In genomic region chr6:52523363-52524207, GRCh38 we compare ENCODE assay signal across 16 cellular contexts. TPM values are rescaled to one million over a fixed set of nuclear protein-coding genes. Genes with fewer than 3 reads are reported as not detected.
DNase-seq lines count a peak whose midpoint lies in the region; FAIRE-seq and TF ChIP-seq lines count a peak whose summit lies in the region.
"Had no signal": no experiment of that assay in that cellular context is flagged by ENCODE, and none has a peak within 500 bp of the region (broad histone marks: within the 10 kb centered on the region; RNA-seq: fewer than 3 reads in every experiment).

No MANE protein-coding gene starts in this region.

- H4K8ac ChIP-seq in H9 (replicated peaks; ENCODE audit: insufficient read length, low read depth, low read length): no peak overlapping the region

- no peaks in the 10 kb centered on the region for H3K23me2 ChIP-seq in H9 (ENCODE audit: insufficient read length, low read depth, low read length, poor library complexity, severe bottlenecking)

- H3K4me1 Mint-ChIP-seq in H9 (peaks cover 11 to 21% of the 10 kb centered on the region in 2 experiments), brain (peaks cover 24% of the 10 kb centered on the region), nephron (peaks cover 39% of the 10 kb centered on the region)

- H3K4me2 ChIP-seq in H9 (ENCODE audit: insufficient read depth, insufficient read length, low read length): no peak overlapping the region

- H4K5ac ChIP-seq in H9 (ENCODE audit: insufficient read length, low read depth, low read length): no peak overlapping the region

- no peak for DNase-seq in H9
- DNase-seq in NCI-H69 (lab: John Stamatoyannopoulos, UW): peak; percentile 63
- no peak for DNase-seq in germinal center (ENCODE audit: low spot score)
- no peak for DNase-seq in amniotic stem cell (lab: John Stamatoyannopoulos, UW)
- no peak for DNase-seq in NCI-H2029 (lab: John Stamatoyannopoulos, UW)
- no peak for DNase-seq in urothelium cell line (ENCODE audit: low spot score)
- DNase-seq: activated CD4-positive, CD25-positive, alpha-beta regulatory T cell treated with anti-CD3 and anti-CD28 coated beads, Interleukin-2, amount 50 U/mL, for 72 hours; activated naive CD4-positive, alpha-beta T cell; dorsolateral prefrontal cortex; nephron progenitor cell; retina had no signal

- no CpG with 5 or more reads among the region's 7 CpGs for WGBS in H9 (ENCODE audit: extremely low coverage, insufficient read length, low lambda C conversion rate)

- no peak overlapping the region for H3K27ac ChIP-seq in H9 (ENCODE audit: insufficient read length, low read depth, low read length)

- H2BK20ac ChIP-seq in H9 (ENCODE audit: low read depth, low read length, poor library complexity, severe bottlenecking): no peak overlapping the region

- H3K4me1 ChIP-seq in H9 (ENCODE audit: insufficient read depth, low read length): no peaks in the 10 kb centered on the region; the same call in 1 of the 2 replicates

- peak overlapping the region in 2 of 3 experiments; percentile 13 to 61; a peak in 3 of 7 replicates for H3K27ac Mint-ChIP-seq in H9
- peak overlapping the region in 3 of 5 experiments; percentile 73 to 90 (median 78) for H3K27ac Mint-ChIP-seq in brain
- peak overlapping the region in 2 of 3 experiments; percentile 19 to 60 for H3K27ac Mint-ChIP-seq in nephron
- H3K27ac Mint-ChIP-seq: T-helper 1 cell treated with Interleukin-12 subunit alpha and Interleukin-12 subunit beta and Interleukin-4 antibody, amounts not matched to agents 30 μg/mL and 1 μg/mL, for 36 hours had no signal

- no peaks in the 10 kb centered on the region for H4K20me1 ChIP-seq in H9 (ENCODE audit: control insufficient read depth, insufficient read depth, insufficient read length)

- no peak overlapping the region for H3K4ac ChIP-seq in H9 (ENCODE audit: low read depth, low read length)

- no peak overlapping the region for H2BK15ac ChIP-seq in H9 (ENCODE audit: low read depth, low read length)

- H2BK5ac ChIP-seq in H9 (ENCODE audit: insufficient read length, low read length): no peak overlapping the region

- H3K9me3 Mint-ChIP-seq in H9 (no peaks in the 10 kb centered on the region), brain (no peaks in the 10 kb centered on the region), nephron (no peaks in the 10 kb centered on the region)
- H3K9me3 Mint-ChIP-seq: nephron progenitor cell; T-helper 1 cell treated with Interleukin-12 subunit alpha and Interleukin-12 subunit beta and Interleukin-4 antibody, amounts not matched to agents 30 μg/mL and 1 μg/mL, for 36 hours had no signal

- no peak overlapping the region for H2BK12ac ChIP-seq in H9 (ENCODE audit: insufficient read length, low read depth, low read length)

- H3K23ac ChIP-seq in H9 (ENCODE audit: insufficient read length, low read depth, low read length): no peak overlapping the region

- no peaks in the 10 kb centered on the region for H3K79me1 ChIP-seq in H9 (ENCODE audit: insufficient read depth, low read depth, low read length, poor library complexity, severe bottlenecking)

- no peak for FAIRE-seq in urothelium cell line (lab: Jason Lieb, UNC)
- FAIRE-seq: G401.6, keratinocyte had no signal

- no peak overlapping the region for H3T11ph ChIP-seq in H9 (ENCODE audit: low read length)

- H4K91ac ChIP-seq in H9 (ENCODE audit: insufficient read length, low read depth, low read length): no peak overlapping the region

- H3K4me3 Mint-ChIP-seq in H9: no peak overlapping the region
- H3K4me3 Mint-ChIP-seq in brain: no peak overlapping the region
- no peak overlapping the region for H3K4me3 Mint-ChIP-seq in nephron
- H3K4me3 Mint-ChIP-seq: nephron progenitor cell; T-helper 1 cell treated with Interleukin-12 subunit alpha and Interleukin-12 subunit beta and Interleukin-4 antibody, amounts not matched to agents 30 μg/mL and 1 μg/mL, for 36 hours had no signal

- H2AK5ac ChIP-seq in H9 (ENCODE audit: insufficient read length, low read length): no peak overlapping the region

- peaks cover 2% of the 10 kb centered on the region; the same call in 1 of the 2 replicates for H3K79me2 ChIP-seq in H9 (ENCODE audit: insufficient read depth, low read length)

- H3K14ac ChIP-seq in H9 (ENCODE audit: insufficient read depth, low read length): no peak overlapping the region

- no peak for TF ChIP-seq CTCF in H9 (conservative IDR thresholded peaks at IDR 0.05)
- TF ChIP-seq CTCF in brain (conservative IDR thresholded peaks at IDR 0.05): no peak
- no peak for TF ChIP-seq CTCF in nephron (IDR thresholded peaks at IDR 0.05; ENCODE audit: unreplicated experiment in 3 of 3)

- H3K27me3 Mint-ChIP-seq in H9 (ENCODE audit: low read depth): no peaks in the 10 kb centered on the region
- H3K27me3 Mint-ChIP-seq in brain: peaks cover 6% of the 10 kb centered on the region
- H3K27me3 Mint-ChIP-seq in nephron (ENCODE audit: low read depth): no peaks in the 10 kb centered on the region

- H3K9me3 ChIP-seq in H9 (ENCODE audit: control insufficient read depth, low read depth, low read length): no peaks in the 10 kb centered on the region

- H2BK120ac ChIP-seq in H9 (ENCODE audit: low read depth, low read length, poor library complexity, severe bottlenecking): no peak overlapping the region

- no peak overlapping the region for H2AFZ ChIP-seq in H9 (ENCODE audit: low read length)

- H3K56ac ChIP-seq in H9 (ENCODE audit: insufficient read length, low read depth, low read length): no peak overlapping the region

- H3K27me3 ChIP-seq in H9 (ENCODE audit: insufficient read depth, low read length): no peaks in the 10 kb centered on the region
- H3K27me3 ChIP-seq: dorsolateral prefrontal cortex had no signal

- H3K18ac ChIP-seq in H9 (ENCODE audit: insufficient read length, low read depth, low read length): no peak overlapping the region

- H3K9ac ChIP-seq in H9 (ENCODE audit: extremely low read depth, insufficient read length, low read length): no peak overlapping the region

- H3K36me3 Mint-ChIP-seq in H9 (ENCODE audit: insufficient read depth in 1 of 3, low read depth in 3 of 3) (peaks cover 0 to 6% (median 0%) of the 10 kb centered on the region in 3 experiments; a peak in 2 of 7 replicates), brain (peaks cover 15% of the 10 kb centered on the region), nephron (ENCODE audit: low read depth) (peaks cover 12% of the 10 kb centered on the region)

RNA-seq across cellular contexts. Expression of gene TRAM2, which starts 53.3 kb away (rescaled TPM):
- 20.5 and 21.2 TPM in 2 replicates for total RNA-seq in H9 (2021)
- polyA plus RNA-seq in brain (ENCODE audit: insufficient read depth, low read depth, low replicate concordance): 3.7 TPM
